Comparison of ENCODE assay signal across 1 cellular context in the genomic region with DNA sequence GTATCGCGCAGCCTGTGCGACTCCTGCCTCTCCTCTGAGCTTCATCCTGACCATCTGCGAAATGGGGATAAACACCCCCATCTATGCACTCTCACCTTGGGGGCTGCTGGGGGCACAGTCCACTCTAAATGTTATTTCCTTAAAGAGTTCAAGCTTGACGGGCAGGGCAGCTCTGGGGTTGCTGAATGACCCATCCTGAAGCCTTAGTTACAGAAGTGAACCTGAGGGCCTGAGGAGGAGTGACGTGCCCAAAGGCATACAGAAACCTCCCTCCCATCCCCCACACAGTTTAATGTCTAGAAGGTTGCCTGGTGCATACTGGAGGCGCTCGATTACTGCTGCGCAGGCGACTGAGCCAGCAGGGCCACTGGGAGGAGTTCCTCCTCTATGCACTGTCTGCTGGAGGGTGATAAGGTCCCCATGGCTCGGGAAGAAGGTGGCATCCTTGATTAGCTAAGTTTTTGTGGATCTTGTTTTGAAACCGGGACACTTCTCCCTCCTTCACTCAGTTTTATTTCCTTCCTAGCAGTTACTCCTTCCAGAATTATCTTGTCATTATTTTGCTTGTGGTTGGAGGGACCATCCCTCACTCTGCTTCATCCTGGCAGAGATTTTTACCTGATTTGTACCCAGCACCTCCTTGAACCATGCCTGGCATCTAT.
TF ChIP-seq lines count a peak whose summit lies in the region.

No MANE protein-coding gene starts in this region.

TF ChIP-seq in HEK293, 187 proteins besides CTCF, POLR2A, EP300 and RAD21 (continued from another document and continues in another):
- TF ChIP-seq, protein P1, sequence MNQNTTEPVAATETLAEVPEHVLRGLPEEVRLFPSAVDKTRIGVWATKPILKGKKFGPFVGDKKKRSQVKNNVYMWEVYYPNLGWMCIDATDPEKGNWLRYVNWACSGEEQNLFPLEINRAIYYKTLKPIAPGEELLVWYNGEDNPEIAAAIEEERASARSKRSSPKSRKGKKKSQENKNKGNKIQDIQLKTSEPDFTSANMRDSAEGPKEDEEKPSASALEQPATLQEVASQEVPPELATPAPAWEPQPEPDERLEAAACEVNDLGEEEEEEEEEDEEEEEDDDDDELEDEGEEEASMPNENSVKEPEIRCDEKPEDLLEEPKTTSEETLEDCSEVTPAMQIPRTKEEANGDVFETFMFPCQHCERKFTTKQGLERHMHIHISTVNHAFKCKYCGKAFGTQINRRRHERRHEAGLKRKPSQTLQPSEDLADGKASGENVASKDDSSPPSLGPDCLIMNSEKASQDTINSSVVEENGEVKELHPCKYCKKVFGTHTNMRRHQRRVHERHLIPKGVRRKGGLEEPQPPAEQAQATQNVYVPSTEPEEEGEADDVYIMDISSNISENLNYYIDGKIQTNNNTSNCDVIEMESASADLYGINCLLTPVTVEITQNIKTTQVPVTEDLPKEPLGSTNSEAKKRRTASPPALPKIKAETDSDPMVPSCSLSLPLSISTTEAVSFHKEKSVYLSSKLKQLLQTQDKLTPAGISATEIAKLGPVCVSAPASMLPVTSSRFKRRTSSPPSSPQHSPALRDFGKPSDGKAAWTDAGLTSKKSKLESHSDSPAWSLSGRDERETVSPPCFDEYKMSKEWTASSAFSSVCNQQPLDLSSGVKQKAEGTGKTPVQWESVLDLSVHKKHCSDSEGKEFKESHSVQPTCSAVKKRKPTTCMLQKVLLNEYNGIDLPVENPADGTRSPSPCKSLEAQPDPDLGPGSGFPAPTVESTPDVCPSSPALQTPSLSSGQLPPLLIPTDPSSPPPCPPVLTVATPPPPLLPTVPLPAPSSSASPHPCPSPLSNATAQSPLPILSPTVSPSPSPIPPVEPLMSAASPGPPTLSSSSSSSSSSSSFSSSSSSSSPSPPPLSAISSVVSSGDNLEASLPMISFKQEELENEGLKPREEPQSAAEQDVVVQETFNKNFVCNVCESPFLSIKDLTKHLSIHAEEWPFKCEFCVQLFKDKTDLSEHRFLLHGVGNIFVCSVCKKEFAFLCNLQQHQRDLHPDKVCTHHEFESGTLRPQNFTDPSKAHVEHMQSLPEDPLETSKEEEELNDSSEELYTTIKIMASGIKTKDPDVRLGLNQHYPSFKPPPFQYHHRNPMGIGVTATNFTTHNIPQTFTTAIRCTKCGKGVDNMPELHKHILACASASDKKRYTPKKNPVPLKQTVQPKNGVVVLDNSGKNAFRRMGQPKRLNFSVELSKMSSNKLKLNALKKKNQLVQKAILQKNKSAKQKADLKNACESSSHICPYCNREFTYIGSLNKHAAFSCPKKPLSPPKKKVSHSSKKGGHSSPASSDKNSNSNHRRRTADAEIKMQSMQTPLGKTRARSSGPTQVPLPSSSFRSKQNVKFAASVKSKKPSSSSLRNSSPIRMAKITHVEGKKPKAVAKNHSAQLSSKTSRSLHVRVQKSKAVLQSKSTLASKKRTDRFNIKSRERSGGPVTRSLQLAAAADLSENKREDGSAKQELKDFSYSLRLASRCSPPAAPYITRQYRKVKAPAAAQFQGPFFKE (tag by site-specific recombination; IDR thresholded peaks at IDR 0.05; ENCODE audit: borderline replicate concordance): no peak
- TF ChIP-seq ZNF341 (tag by site-specific recombination; IDR thresholded peaks at IDR 0.05; ENCODE audit: low read depth) (no peak), YY2 (tag by site-specific recombination; IDR thresholded peaks at IDR 0.05) (no peak), PRDM1 (tag by site-specific recombination; IDR thresholded peaks at IDR 0.05) (no peak), ZNF830 (tag by site-specific recombination; IDR thresholded peaks at IDR 0.05; ENCODE audit: low read depth) (no peak), ZNF658 (tag by site-specific recombination; IDR thresholded peaks at IDR 0.05) (no peak), ZNF169 (tag by site-specific recombination; IDR thresholded peaks at IDR 0.05) (no peak), OSR2 (tag by site-specific recombination; IDR thresholded peaks at IDR 0.05) (no peak), ZNF433 (tag by site-specific recombination; IDR thresholded peaks at IDR 0.05; ENCODE audit: low read depth) (no peak), ZNF16 (tag by site-specific recombination; IDR thresholded peaks at IDR 0.05; ENCODE audit: low read depth) (no peak), ZNF266 (tag by site-specific recombination; IDR thresholded peaks at IDR 0.05; ENCODE audit: low read depth) (no peak), ZNF777 (tag by site-specific recombination; IDR thresholded peaks at IDR 0.05; ENCODE audit: borderline replicate concordance) (no peak), ZNF621 (tag by site-specific recombination; IDR thresholded peaks at IDR 0.05) (no peak), ZFP69B (tag by site-specific recombination; IDR thresholded peaks at IDR 0.05) (no peak), ZNF600 (tag by site-specific recombination; IDR thresholded peaks at IDR 0.05) (no peak), ZBTB17 (tag by site-specific recombination; IDR thresholded peaks at IDR 0.05) (peak; percentile 78), ZNF366 (tag by site-specific recombination; conservative IDR thresholded peaks at IDR 0.05) (no peak; the same call in 1 of the 2 replicates), ZFHX2 (tag by site-specific recombination; conservative IDR thresholded peaks at IDR 0.05) (0 out of 2 replicates have a peak, but pooled peaks have one; percentile 11), REPIN1 (tag by site-specific recombination; IDR thresholded peaks at IDR 0.05; ENCODE audit: low read depth) (no peak), ZNF221 (tag by site-specific recombination; IDR thresholded peaks at IDR 0.05; ENCODE audit: borderline replicate concordance) (no peak), ZBTB8A (tag by site-specific recombination; IDR thresholded peaks at IDR 0.05) (no peak), ZSCAN16 (tag by site-specific recombination; IDR thresholded peaks at IDR 0.05) (no peak), ZNF624 (tag by site-specific recombination; IDR thresholded peaks at IDR 0.05) (no peak), GLI2 (tag by site-specific recombination; IDR thresholded peaks at IDR 0.05; ENCODE audit: borderline replicate concordance, low read depth) (no peak), ZNF555 (tag by site-specific recombination; conservative IDR thresholded peaks at IDR 0.05) (no peak), ZBTB21 (tag by site-specific recombination; IDR thresholded peaks at IDR 0.05) (peak; percentile 35; the same call in 1 of the 2 replicates), BCL11B (tag by site-specific recombination; IDR thresholded peaks at IDR 0.05; ENCODE audit: low read depth) (peak; percentile 48; the same call in 1 of the 2 replicates), ZNF157 (tag by site-specific recombination; IDR thresholded peaks at IDR 0.05) (no peak), ZNF660 (tag by site-specific recombination; IDR thresholded peaks at IDR 0.05) (no peak)
- TF ChIP-seq, protein P2, sequence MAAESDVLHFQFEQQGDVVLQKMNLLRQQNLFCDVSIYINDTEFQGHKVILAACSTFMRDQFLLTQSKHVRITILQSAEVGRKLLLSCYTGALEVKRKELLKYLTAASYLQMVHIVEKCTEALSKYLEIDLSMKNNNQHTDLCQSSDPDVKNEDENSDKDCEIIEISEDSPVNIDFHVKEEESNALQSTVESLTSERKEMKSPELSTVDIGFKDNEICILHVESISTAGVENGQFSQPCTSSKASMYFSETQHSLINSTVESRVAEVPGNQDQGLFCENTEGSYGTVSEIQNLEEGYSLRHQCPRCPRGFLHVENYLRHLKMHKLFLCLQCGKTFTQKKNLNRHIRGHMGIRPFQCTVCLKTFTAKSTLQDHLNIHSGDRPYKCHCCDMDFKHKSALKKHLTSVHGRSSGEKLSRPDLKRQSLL (tag by site-specific recombination; IDR thresholded peaks at IDR 0.05): peak; percentile 95
- TF ChIP-seq, protein P3, sequence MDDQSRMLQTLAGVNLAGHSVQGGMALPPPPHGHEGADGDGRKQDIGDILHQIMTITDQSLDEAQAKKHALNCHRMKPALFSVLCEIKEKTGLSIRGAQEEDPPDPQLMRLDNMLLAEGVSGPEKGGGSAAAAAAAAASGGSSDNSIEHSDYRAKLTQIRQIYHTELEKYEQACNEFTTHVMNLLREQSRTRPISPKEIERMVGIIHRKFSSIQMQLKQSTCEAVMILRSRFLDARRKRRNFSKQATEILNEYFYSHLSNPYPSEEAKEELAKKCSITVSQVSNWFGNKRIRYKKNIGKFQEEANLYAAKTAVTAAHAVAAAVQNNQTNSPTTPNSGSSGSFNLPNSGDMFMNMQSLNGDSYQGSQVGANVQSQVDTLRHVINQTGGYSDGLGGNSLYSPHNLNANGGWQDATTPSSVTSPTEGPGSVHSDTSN (CRISPR knock-in tag; IDR thresholded peaks at IDR 0.05): no peak
- TF ChIP-seq, protein P4, sequence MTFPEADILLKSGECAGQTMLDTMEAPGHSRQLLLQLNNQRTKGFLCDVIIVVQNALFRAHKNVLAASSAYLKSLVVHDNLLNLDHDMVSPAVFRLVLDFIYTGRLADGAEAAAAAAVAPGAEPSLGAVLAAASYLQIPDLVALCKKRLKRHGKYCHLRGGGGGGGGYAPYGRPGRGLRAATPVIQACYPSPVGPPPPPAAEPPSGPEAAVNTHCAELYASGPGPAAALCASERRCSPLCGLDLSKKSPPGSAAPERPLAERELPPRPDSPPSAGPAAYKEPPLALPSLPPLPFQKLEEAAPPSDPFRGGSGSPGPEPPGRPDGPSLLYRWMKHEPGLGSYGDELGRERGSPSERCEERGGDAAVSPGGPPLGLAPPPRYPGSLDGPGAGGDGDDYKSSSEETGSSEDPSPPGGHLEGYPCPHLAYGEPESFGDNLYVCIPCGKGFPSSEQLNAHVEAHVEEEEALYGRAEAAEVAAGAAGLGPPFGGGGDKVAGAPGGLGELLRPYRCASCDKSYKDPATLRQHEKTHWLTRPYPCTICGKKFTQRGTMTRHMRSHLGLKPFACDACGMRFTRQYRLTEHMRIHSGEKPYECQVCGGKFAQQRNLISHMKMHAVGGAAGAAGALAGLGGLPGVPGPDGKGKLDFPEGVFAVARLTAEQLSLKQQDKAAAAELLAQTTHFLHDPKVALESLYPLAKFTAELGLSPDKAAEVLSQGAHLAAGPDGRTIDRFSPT (tag by site-specific recombination; IDR thresholded peaks at IDR 0.05): peak; percentile 36; the same call in 1 of the 2 replicates
- TF ChIP-seq, protein P5, sequence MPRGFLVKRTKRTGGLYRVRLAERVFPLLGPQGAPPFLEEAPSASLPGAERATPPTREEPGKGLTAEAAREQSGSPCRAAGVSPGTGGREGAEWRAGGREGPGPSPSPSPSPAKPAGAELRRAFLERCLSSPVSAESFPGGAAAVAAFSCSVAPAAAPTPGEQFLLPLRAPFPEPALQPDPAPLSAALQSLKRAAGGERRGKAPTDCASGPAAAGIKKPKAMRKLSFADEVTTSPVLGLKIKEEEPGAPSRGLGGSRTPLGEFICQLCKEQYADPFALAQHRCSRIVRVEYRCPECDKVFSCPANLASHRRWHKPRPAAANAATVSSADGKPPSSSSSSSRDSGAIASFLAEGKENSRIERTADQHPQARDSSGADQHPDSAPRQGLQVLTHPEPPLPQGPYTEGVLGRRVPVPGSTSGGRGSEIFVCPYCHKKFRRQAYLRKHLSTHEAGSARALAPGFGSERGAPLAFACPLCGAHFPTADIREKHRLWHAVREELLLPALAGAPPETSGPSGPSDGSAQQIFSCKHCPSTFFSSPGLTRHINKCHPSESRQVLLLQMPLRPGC (tag by site-specific recombination; IDR thresholded peaks at IDR 0.05): no peak
- TF ChIP-seq, protein P6, sequence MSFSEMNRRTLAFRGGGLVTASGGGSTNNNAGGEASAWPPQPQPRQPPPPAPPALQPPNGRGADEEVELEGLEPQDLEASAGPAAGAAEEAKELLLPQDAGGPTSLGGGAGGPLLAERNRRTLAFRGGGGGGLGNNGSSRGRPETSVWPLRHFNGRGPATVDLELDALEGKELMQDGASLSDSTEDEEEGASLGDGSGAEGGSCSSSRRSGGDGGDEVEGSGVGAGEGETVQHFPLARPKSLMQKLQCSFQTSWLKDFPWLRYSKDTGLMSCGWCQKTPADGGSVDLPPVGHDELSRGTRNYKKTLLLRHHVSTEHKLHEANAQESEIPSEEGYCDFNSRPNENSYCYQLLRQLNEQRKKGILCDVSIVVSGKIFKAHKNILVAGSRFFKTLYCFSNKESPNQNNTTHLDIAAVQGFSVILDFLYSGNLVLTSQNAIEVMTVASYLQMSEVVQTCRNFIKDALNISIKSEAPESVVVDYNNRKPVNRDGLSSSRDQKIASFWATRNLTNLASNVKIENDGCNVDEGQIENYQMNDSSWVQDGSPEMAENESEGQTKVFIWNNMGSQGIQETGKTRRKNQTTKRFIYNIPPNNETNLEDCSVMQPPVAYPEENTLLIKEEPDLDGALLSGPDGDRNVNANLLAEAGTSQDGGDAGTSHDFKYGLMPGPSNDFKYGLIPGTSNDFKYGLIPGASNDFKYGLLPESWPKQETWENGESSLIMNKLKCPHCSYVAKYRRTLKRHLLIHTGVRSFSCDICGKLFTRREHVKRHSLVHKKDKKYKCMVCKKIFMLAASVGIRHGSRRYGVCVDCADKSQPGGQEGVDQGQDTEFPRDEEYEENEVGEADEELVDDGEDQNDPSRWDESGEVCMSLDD (tag by site-specific recombination; IDR thresholded peaks at IDR 0.05): peak; percentile 29; the same call in 1 of the 2 replicates
- TF ChIP-seq, protein P7, sequence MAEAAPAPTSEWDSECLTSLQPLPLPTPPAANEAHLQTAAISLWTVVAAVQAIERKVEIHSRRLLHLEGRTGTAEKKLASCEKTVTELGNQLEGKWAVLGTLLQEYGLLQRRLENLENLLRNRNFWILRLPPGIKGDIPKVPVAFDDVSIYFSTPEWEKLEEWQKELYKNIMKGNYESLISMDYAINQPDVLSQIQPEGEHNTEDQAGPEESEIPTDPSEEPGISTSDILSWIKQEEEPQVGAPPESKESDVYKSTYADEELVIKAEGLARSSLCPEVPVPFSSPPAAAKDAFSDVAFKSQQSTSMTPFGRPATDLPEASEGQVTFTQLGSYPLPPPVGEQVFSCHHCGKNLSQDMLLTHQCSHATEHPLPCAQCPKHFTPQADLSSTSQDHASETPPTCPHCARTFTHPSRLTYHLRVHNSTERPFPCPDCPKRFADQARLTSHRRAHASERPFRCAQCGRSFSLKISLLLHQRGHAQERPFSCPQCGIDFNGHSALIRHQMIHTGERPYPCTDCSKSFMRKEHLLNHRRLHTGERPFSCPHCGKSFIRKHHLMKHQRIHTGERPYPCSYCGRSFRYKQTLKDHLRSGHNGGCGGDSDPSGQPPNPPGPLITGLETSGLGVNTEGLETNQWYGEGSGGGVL (tag by site-specific recombination; IDR thresholded peaks at IDR 0.05): no peak
- TF ChIP-seq, protein P8, sequence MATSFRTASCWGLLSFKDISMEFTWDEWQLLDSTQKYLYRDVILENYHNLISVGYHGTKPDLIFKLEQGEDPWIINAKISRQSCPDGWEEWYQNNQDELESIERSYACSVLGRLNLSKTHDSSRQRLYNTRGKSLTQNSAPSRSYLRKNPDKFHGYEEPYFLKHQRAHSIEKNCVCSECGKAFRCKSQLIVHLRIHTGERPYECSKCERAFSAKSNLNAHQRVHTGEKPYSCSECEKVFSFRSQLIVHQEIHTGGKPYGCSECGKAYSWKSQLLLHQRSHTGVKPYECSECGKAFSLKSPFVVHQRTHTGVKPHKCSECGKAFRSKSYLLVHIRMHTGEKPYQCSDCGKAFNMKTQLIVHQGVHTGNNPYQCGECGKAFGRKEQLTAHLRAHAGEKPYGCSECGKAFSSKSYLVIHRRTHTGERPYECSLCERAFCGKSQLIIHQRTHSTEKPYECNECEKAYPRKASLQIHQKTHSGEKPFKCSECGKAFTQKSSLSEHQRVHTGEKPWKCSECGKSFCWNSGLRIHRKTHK (tag by site-specific recombination; IDR thresholded peaks at IDR 0.05): no peak
- TF ChIP-seq, protein P9, sequence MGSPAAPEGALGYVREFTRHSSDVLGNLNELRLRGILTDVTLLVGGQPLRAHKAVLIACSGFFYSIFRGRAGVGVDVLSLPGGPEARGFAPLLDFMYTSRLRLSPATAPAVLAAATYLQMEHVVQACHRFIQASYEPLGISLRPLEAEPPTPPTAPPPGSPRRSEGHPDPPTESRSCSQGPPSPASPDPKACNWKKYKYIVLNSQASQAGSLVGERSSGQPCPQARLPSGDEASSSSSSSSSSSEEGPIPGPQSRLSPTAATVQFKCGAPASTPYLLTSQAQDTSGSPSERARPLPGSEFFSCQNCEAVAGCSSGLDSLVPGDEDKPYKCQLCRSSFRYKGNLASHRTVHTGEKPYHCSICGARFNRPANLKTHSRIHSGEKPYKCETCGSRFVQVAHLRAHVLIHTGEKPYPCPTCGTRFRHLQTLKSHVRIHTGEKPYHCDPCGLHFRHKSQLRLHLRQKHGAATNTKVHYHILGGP (tag by site-specific recombination; IDR thresholded peaks at IDR 0.05): no peak
